Comparison of ENCODE assay signal across 8 cellular contexts in genomic region chr22:24106385-24107381, GRCh38.
DNase-seq lines count a peak whose midpoint lies in the region; ATAC-seq and TF ChIP-seq lines count a peak whose summit lies in the region.

No MANE protein-coding gene starts in this region.

- DNase-seq in H9 = peak; percentile 37
- DNase-seq in activated CD4-positive, alpha-beta T cell treated with anti-CD3 and anti-CD28 coated beads, Interleukin-2, amount 10 ng/mL, durations not matched to agents 7 days and 5 days = peak; percentile 17
- DNase-seq in fibroblast of villous mesenchyme (ENCODE audit: low read depth) = no peak
- DNase-seq in stimulated activated CD8-positive, alpha-beta memory T cell treated with anti-CD3 and anti-CD28 coated beads, Interleukin-12 subunit alpha, Interleukin-12 subunit beta, amount 100 ng/mL, for 1 hour (ENCODE audit: low read depth) = peak; percentile 12
- DNase-seq in AG20443 (ENCODE audit: low spot score) = no peak
- no peak for DNase-seq in SKM-1 (lab: John Stamatoyannopoulos, UW; ENCODE audit: unreplicated experiment)

- no peak overlapping the region for H4K91ac ChIP-seq in H9 (ENCODE audit: insufficient read length, low read depth, low read length)

- no peak overlapping the region for H3K4ac ChIP-seq in H9 (ENCODE audit: low read depth, low read length)

- no peaks in the 10 kb centered on the region for H3K23me2 ChIP-seq in H9 (ENCODE audit: insufficient read length, low read depth, low read length, poor library complexity, severe bottlenecking)

- CTCF ChIA-PET in activated CD4-positive, alpha-beta T cell treated with anti-CD3 and anti-CD28 coated beads, Interleukin-2, amount 10 ng/mL, durations not matched to agents 7 days and 5 days (lab: Charles Lee) = interaction anchor here (0.8 to 2.1 kb wide), 4 partner anchors 10 to 50 kb away, joined by 3 to 8 read pairs (median 4); no protein-coding TSS in a partner anchor

- no peak overlapping the region for H2BK15ac ChIP-seq in H9 (ENCODE audit: low read depth, low read length)

- no peak overlapping the region for H2BK120ac ChIP-seq in H9 (ENCODE audit: low read depth, low read length, poor library complexity, severe bottlenecking)

- no CpG with 5 or more reads among the region's 3 CpGs for WGBS in H9 (ENCODE audit: extremely low coverage, insufficient read length, low lambda C conversion rate)

- H3K4me1 Mint-ChIP-seq in H9 = peaks cover 0 to 3% of the 10 kb centered on the region in 2 experiments; a peak in 1 of 4 replicates
- peaks cover 32% of the 10 kb centered on the region for H3K4me1 Mint-ChIP-seq in activated CD4-positive, alpha-beta T cell treated with anti-CD3 and anti-CD28 coated beads, Interleukin-2, amount 10 ng/mL, durations not matched to agents 7 days and 5 days

- H3K27me3 ChIP-seq in H9 (ENCODE audit: insufficient read depth, low read length) = no peaks in the 10 kb centered on the region

- no peak overlapping the region for H3T11ph ChIP-seq in H9 (ENCODE audit: low read length)

- no peak overlapping the region for H3K56ac ChIP-seq in H9 (ENCODE audit: insufficient read length, low read depth, low read length)

- H3K4me2 ChIP-seq in H9 (ENCODE audit: insufficient read depth, insufficient read length, low read length) = no peak overlapping the region

- ATAC-seq in HG02973 (IDR thresholded peaks at IDR 0.05; ENCODE audit: unreplicated experiment) (no peak), HG03565 (IDR thresholded peaks at IDR 0.05; ENCODE audit: unreplicated experiment) (no peak)

- H3K4me3 Mint-ChIP-seq in H9 = no peak overlapping the region
- H3K4me3 Mint-ChIP-seq in activated CD4-positive, alpha-beta T cell treated with anti-CD3 and anti-CD28 coated beads, Interleukin-2, amount 10 ng/mL, durations not matched to agents 7 days and 5 days = no peak overlapping the region

- no peaks in the 10 kb centered on the region; the same call in 1 of the 2 replicates for H3K27me3 Mint-ChIP-seq in H9 (ENCODE audit: low read depth)
- no peaks in the 10 kb centered on the region for H3K27me3 Mint-ChIP-seq in activated CD4-positive, alpha-beta T cell treated with anti-CD3 and anti-CD28 coated beads, Interleukin-2, amount 10 ng/mL, durations not matched to agents 7 days and 5 days

- H3K27ac Mint-ChIP-seq in H9 = peak overlapping the region; percentile 31 to 76 (median 64); a peak in 1 of 7 replicates
- peak overlapping the region; percentile 4 for H3K27ac Mint-ChIP-seq in activated CD4-positive, alpha-beta T cell treated with anti-CD3 and anti-CD28 coated beads, Interleukin-2, amount 10 ng/mL, durations not matched to agents 7 days and 5 days

- H4K5ac ChIP-seq in H9 (ENCODE audit: insufficient read length, low read depth, low read length) = no peak overlapping the region

- H2BK12ac ChIP-seq in H9 (ENCODE audit: insufficient read length, low read depth, low read length) = no peak overlapping the region

- POLR2A ChIA-PET in activated CD4-positive, alpha-beta T cell treated with anti-CD3 and anti-CD28 coated beads, Interleukin-2, amount 10 ng/mL, durations not matched to agents 7 days and 5 days (lab: Charles Lee) = no interaction called here

- H3K4me3 ChIP-seq in fibroblast of villous mesenchyme (ENCODE audit: low read depth, low read length) = no peak overlapping the region

- no peaks in the 10 kb centered on the region for H3K9me3 ChIP-seq in H9 (ENCODE audit: control insufficient read depth, low read depth, low read length)

- no peak overlapping the region for H3K9ac ChIP-seq in H9 (ENCODE audit: extremely low read depth, insufficient read length, low read length)

- H2AFZ ChIP-seq in H9 (ENCODE audit: low read length) = no peak overlapping the region

- peaks cover 21 to 45% (median 28%) of the 10 kb centered on the region in 3 experiments for H3K36me3 Mint-ChIP-seq in H9 (ENCODE audit: insufficient read depth in 1 of 3, low read depth in 3 of 3)
- peaks cover 37% of the 10 kb centered on the region for H3K36me3 Mint-ChIP-seq in activated CD4-positive, alpha-beta T cell treated with anti-CD3 and anti-CD28 coated beads, Interleukin-2, amount 10 ng/mL, durations not matched to agents 7 days and 5 days (ENCODE audit: low read depth)

- H3K4me1 ChIP-seq in H9 (ENCODE audit: insufficient read depth, low read length) = no peaks in the 10 kb centered on the region

- H2AK5ac ChIP-seq in H9 (ENCODE audit: insufficient read length, low read length) = no peak overlapping the region

- H2BK20ac ChIP-seq in H9 (ENCODE audit: low read depth, low read length, poor library complexity, severe bottlenecking) = no peak overlapping the region

- H3K23ac ChIP-seq in H9 (ENCODE audit: insufficient read length, low read depth, low read length) = no peak overlapping the region

- H3K79me1 ChIP-seq in H9 (ENCODE audit: insufficient read depth, low read depth, low read length, poor library complexity, severe bottlenecking) = no peaks in the 10 kb centered on the region

- no peak overlapping the region for H2BK5ac ChIP-seq in H9 (ENCODE audit: insufficient read length, low read length)

- H3K79me2 ChIP-seq in H9 (ENCODE audit: insufficient read depth, low read length) = no peaks in the 10 kb centered on the region

- H3K9me3 Mint-ChIP-seq in H9 = peaks cover 9 to 11% of the 10 kb centered on the region in 2 experiments; a peak in 3 of 5 replicates
- peaks cover 3% of the 10 kb centered on the region for H3K9me3 Mint-ChIP-seq in activated CD4-positive, alpha-beta T cell treated with anti-CD3 and anti-CD28 coated beads, Interleukin-2, amount 10 ng/mL, durations not matched to agents 7 days and 5 days

- TF ChIP-seq CTCF in H9 (conservative IDR thresholded peaks at IDR 0.05) = peak; percentile 29; the same call in 1 of the 3 replicates
- TF ChIP-seq CTCF in fibroblast of villous mesenchyme (IDR thresholded peaks at IDR 0.05; ENCODE audit: insufficient read depth, low read depth, low read length) = peak; percentile 33

- H3K27ac ChIP-seq in H9 (ENCODE audit: insufficient read length, low read depth, low read length) = no peak overlapping the region

- no peaks in the 10 kb centered on the region for H4K20me1 ChIP-seq in H9 (ENCODE audit: control insufficient read depth, insufficient read depth, insufficient read length)

- no peak overlapping the region; the same call in 1 of the 2 replicates for H3K14ac ChIP-seq in H9 (ENCODE audit: insufficient read depth, low read length)

- H3K18ac ChIP-seq in H9 (ENCODE audit: insufficient read length, low read depth, low read length) = no peak overlapping the region

- no peak overlapping the region for H4K8ac ChIP-seq in H9 (replicated peaks; ENCODE audit: insufficient read length, low read depth, low read length)

Comparison
In these comparisons a context has a peak if more than half of its experiments do, and no peak if none do; other contexts are left out.
1. DNase-seq: peak in H9 (single experiment), activated CD4-positive, alpha-beta T cell treated with anti-CD3 and anti-CD28 coated beads, Interleukin-2, amount 10 ng/mL, durations not matched to agents 7 days and 5 days (single experiment) and stimulated activated CD8-positive, alpha-beta memory T cell treated with anti-CD3 and anti-CD28 coated beads, Interleukin-12 subunit alpha, Interleukin-12 subunit beta, amount 100 ng/mL, for 1 hour (single experiment); none in fibroblast of villous mesenchyme (single experiment), AG20443 (single experiment) and SKM-1 (single experiment).